24 cellular contexts compared by ENCODE assay signal in genomic region chr18:75588412-75588811, GRCh38.
"Had no signal": no experiment of that assay in that cellular context is flagged by ENCODE, and none has a peak within 500 bp of the region (broad histone marks: within the 10 kb centered on the region; RNA-seq: fewer than 3 reads in every experiment).

No MANE protein-coding gene starts in this region.

- H3K4me2 ChIP-seq: KMS-11, PC-9 had no signal

- H3K36me3 ChIP-seq: Peyer's patch, SJCRH30 had no signal

- H3K4me3 ChIP-seq: PC-9, Peyer's patch, SJCRH30 had no signal

- ATAC-seq: HepG2, Right ventricle myocardium inferior, SK-N-SH treated with all-trans-retinoic acid at 6 μM for 48 hours had no signal

- H3K27ac ChIP-seq: KMS-11, PC-9, Peyer's patch, SJCRH30 had no signal

- DNase-seq: IMR-90, Kasumi-1, MM.1S, MV-4-11, NCI-H1048, NCI-H1105, NCI-H1417, NCI-H1436 treated with DMSO at 0.1 percent for 48 hours, NCI-H1694, NCI-H187 treated with DMSO at 0.1 percent for 48 hours, NCI-H2081, NCI-H2107, NCI-H2227 treated with DMSO at 0.1 percent for 48 hours, NCI-H524, NCI-H526 treated with DMSO at 0.1 percent for 48 hours, NCI-H748 treated with DMSO at 0.1 percent for 48 hours, PC-9, Peyer's patch, SHP77 treated with DMSO at 0.1 percent for 48 hours, SJCRH30 had no signal

- H3K4me1 ChIP-seq: Peyer's patch, SJCRH30 had no signal

- H2AFZ ChIP-seq: PC-9 had no signal

- H3K9me3 ChIP-seq: SJCRH30 had no signal

- H3K27me3 ChIP-seq: Peyer's patch, SJCRH30 had no signal
